11 cellular contexts compared by ENCODE assay signal in genomic region chr1:56426587-56426986, GRCh38.
"Had no signal": no experiment of that assay in that cellular context is flagged by ENCODE, and none has a peak within 500 bp of the region (broad histone marks: within the 10 kb centered on the region; RNA-seq: fewer than 3 reads in every experiment).

No MANE protein-coding gene starts in this region.

- H2AFZ ChIP-seq: GM23248, GM23338 had no signal

- H3K4me3 Mint-ChIP-seq: GM23338, H9, HFFc6 had no signal

- H3K4me3 ChIP-seq: GM23248, GM23338, HAP-1 had no signal

- H3K27ac ChIP-seq: GM23248 had no signal

- DNase-seq: GM23248, GOT3, H7, H9, HCEC 1CT, HFFc6 had no signal

- H3K36me3 ChIP-seq: HAP-1 had no signal

- H3K9me3 Mint-ChIP-seq: GM23338, H9, HFFc6 had no signal

- ATAC-seq: GM23338, HCT116 had no signal

- H3K9me3 ChIP-seq: HAP-1 had no signal

- FAIRE-seq: H1, H54 had no signal

- H3K27ac Mint-ChIP-seq: GM23338, H9, HFFc6 had no signal

- H3K9ac ChIP-seq: GM23248 had no signal

- H3K4me2 ChIP-seq: GM23338 had no signal
